ENCODE assay signal across 25 cellular contexts in genomic region chr15:77347197-77347596, GRCh38.
A peak's percentile ranks its signal among the peaks of the same experiment; 100 is the strongest.
DNase-seq lines count a peak whose midpoint lies in the region; TF ChIP-seq lines count a peak whose summit lies in the region.
"Had no signal": no experiment of that assay in that cellular context is flagged by ENCODE, and none has a peak within 500 bp of the region (broad histone marks: within the 10 kb centered on the region; RNA-seq: fewer than 3 reads in every experiment).

No MANE protein-coding gene starts in this region.

- H3K4me1 Mint-ChIP-seq in osteocyte (ENCODE audit: unreplicated experiment) = peaks cover 18% of the 10 kb centered on the region

- no peak overlapping the region for H3K4me3 ChIP-seq in cardiac muscle cell
- H3K4me3 ChIP-seq in right atrium auricular region = no peak overlapping the region
- H3K4me3 ChIP-seq in cardiac fibroblast (replicated peaks in 1 of 2; ENCODE audit: low read depth in 2 of 2, low read length in 2 of 2) = no peak overlapping the region
- H3K4me3 ChIP-seq: esophagus muscularis mucosa, gastroesophageal sphincter, Peyer's patch, prostate gland, stomach, tibial nerve had no signal

- peak overlapping the region; percentile 82 for H3K27ac ChIP-seq in cardiac muscle cell
- H3K27ac ChIP-seq in right atrium auricular region = peak overlapping the region in 1 of 2 donors; percentile 11
- H3K27ac ChIP-seq: esophagus muscularis mucosa, gastroesophageal sphincter, Peyer's patch, prostate gland, stomach, tibial nerve had no signal

- H3K4me1 ChIP-seq in cardiac muscle cell (ENCODE audit: low read depth) (peaks cover 18% of the 10 kb centered on the region), right atrium auricular region (peaks cover 0 to 24% of the 10 kb centered on the region in 2 donors)
- H3K4me1 ChIP-seq: gastroesophageal sphincter, Peyer's patch, prostate gland had no signal

- H3K36me3 Mint-ChIP-seq in osteocyte (ENCODE audit: unreplicated experiment) = peaks cover 27% of the 10 kb centered on the region

- no peaks in the 10 kb centered on the region for H3K9me3 Mint-ChIP-seq in osteocyte (ENCODE audit: unreplicated experiment)

- H3K36me3 ChIP-seq in cardiac muscle cell (no peaks in the 10 kb centered on the region), right atrium auricular region (no peaks in the 10 kb centered on the region)
- H3K36me3 ChIP-seq: esophagus muscularis mucosa, gastroesophageal sphincter, Peyer's patch, prostate gland, stomach, tibial nerve had no signal

- peak in 1 of 2 donors; percentile 19 for DNase-seq in cardiac muscle cell (ENCODE audit: low read depth in 1 of 2, low spot score in 1 of 2)
- DNase-seq in right atrium auricular region (ENCODE audit: low spot score) = no peak
- peak; percentile 21 to 43 for DNase-seq in NCI-H526 (lab: John Stamatoyannopoulos, UW)
- DNase-seq in cardiac fibroblast (ENCODE audit: low read depth in 2 of 2) = peak; percentile 12 to 35
- no peak for DNase-seq in osteocyte (ENCODE audit: extremely low spot score, unreplicated experiment)
- DNase-seq in NCI-H345 (lab: John Stamatoyannopoulos, UW) = no peak
- no peak for DNase-seq in NCI-H1436 treated with DMSO at 0.1 percent for 48 hours (lab: John Stamatoyannopoulos, UW)
- DNase-seq in HuH-7 (ENCODE audit: low spot score) = no peak
- DNase-seq: ACHN; activated CD8-positive, alpha-beta T cell treated with anti-CD3 and anti-CD28 coated beads, Interleukin-2, amount 10 ng/mL, durations not matched to agents 7 days and 5 days; activated effector memory CD4-positive, alpha-beta T cell treated with anti-CD3 and anti-CD28 coated beads, Interleukin-2, amount 50 U/mL, for 16 hours; activated T-cell treated with anti-CD3 and anti-CD28 coated beads for 4 hours; C1 segment of cervical spinal cord; effector memory CD4-positive, alpha-beta T cell; H9; NCI-H187; Peyer's patch; stimulated activated CD8-positive, alpha-beta memory T cell treated with anti-CD3 and anti-CD28 coated beads, Interleukin-4, amount 100 ng/mL, for 48 hours; stomach; T-helper 1 cell had no signal

- H3K27me3 ChIP-seq in cardiac muscle cell (no peaks in the 10 kb centered on the region), right atrium auricular region (no peaks in the 10 kb centered on the region)
- H3K27me3 ChIP-seq: esophagus muscularis mucosa, gastroesophageal sphincter, Peyer's patch, stomach, tibial nerve had no signal

- H3K27ac Mint-ChIP-seq in osteocyte (ENCODE audit: unreplicated experiment) = peak overlapping the region; percentile 38
- H3K27ac Mint-ChIP-seq: activated CD8-positive, alpha-beta T cell treated with anti-CD3 and anti-CD28 coated beads, Interleukin-2, amount 10 ng/mL, durations not matched to agents 7 days and 5 days; H9 had no signal

- TF ChIP-seq CTCF in cardiac muscle cell (IDR thresholded peaks at IDR 0.05; ENCODE audit: low read depth, low read length) (no peak), right atrium auricular region (IDR thresholded peaks at IDR 0.05) (no peak), cardiac fibroblast (IDR thresholded peaks at IDR 0.05; ENCODE audit: low read depth, low read length) (no peak), osteocyte (IDR thresholded peaks at IDR 0.05) (no peak)

- H3K4me3 Mint-ChIP-seq in osteocyte (ENCODE audit: unreplicated experiment) = no peak overlapping the region
- H3K4me3 Mint-ChIP-seq: activated CD8-positive, alpha-beta T cell treated with anti-CD3 and anti-CD28 coated beads, Interleukin-2, amount 10 ng/mL, durations not matched to agents 7 days and 5 days; brain; H9 had no signal

- no peaks in the 10 kb centered on the region for H3K27me3 Mint-ChIP-seq in osteocyte (ENCODE audit: unreplicated experiment)

- H3K9me3 ChIP-seq in cardiac muscle cell (ENCODE audit: low read depth) = no peaks in the 10 kb centered on the region
- H3K9me3 ChIP-seq in right atrium auricular region = no peaks in the 10 kb centered on the region
- H3K9me3 ChIP-seq: esophagus muscularis mucosa, gastroesophageal sphincter, Peyer's patch, prostate gland, stomach, tibial nerve had no signal

Comparison
In these comparisons a context has a peak if more than half of its experiments do, and no peak if none do; other contexts are left out.
1. DNase-seq: peak in NCI-H526 (2 of 2) and cardiac fibroblast (2 of 2); none in right atrium auricular region (single experiment), osteocyte (single experiment), NCI-H345 (single experiment), NCI-H1436 treated with DMSO at 0.1 percent for 48 hours (single experiment) and HuH-7 (single experiment).